1 cellular context compared by ENCODE assay signal in genomic region chr3:136196401-136197158, GRCh38.
A peak's percentile ranks its signal among the peaks of the same experiment; 100 is the strongest.
TF ChIP-seq lines count a peak whose summit lies in the region.

No MANE protein-coding gene starts in this region.

TF ChIP-seq in HepG2, 621 proteins besides CTCF, POLR2A, EP300 and RAD21 (continued from another document and continues in another):
- TF ChIP-seq BATF2 (CRISPR knock-in tag; IDR thresholded peaks at IDR 0.05) (peak; percentile 97; the same call in 1 of the 2 replicates), NFKB2 (CRISPR knock-in tag; IDR thresholded peaks at IDR 0.05; ENCODE audit: borderline replicate concordance) (peak; percentile 99), ZNF235 (CRISPR knock-in tag; IDR thresholded peaks at IDR 0.05; ENCODE audit: borderline replicate concordance) (peak; percentile 71), CREB1 (IDR thresholded peaks at IDR 0.05) (peak; percentile 13; the same call in 1 of the 2 replicates), CREB1 (CRISPR knock-in tag; IDR thresholded peaks at IDR 0.05) (no peak), ZNF792 (CRISPR knock-in tag; IDR thresholded peaks at IDR 0.05) (no peak; the same call in 1 of the 2 replicates), CSRNP1 (CRISPR knock-in tag; IDR thresholded peaks at IDR 0.05) (peak; percentile 98), ATF1 (CRISPR knock-in tag; IDR thresholded peaks at IDR 0.05) (no peak), DR1 (CRISPR knock-in tag; IDR thresholded peaks at IDR 0.05) (peak; percentile 92), ZKSCAN1 (IDR thresholded peaks at IDR 0.05; ENCODE audit: low read length) (no peak), AGO2 (optimal IDR thresholded peaks at IDR 0.05; ENCODE audit: low read depth, low read length) (peak; percentile 96), ZSCAN21 (CRISPR knock-in tag; IDR thresholded peaks at IDR 0.05; ENCODE audit: borderline replicate concordance) (peak; percentile 96), POLR2AphosphoS5 (IDR thresholded peaks at IDR 0.05; ENCODE audit: low read depth, low read length) (peak; percentile 71), HOXA5 (CRISPR knock-in tag; IDR thresholded peaks at IDR 0.05) (peak; percentile 97), ZNF563 (CRISPR knock-in tag; IDR thresholded peaks at IDR 0.05) (peak; percentile 99), ZNF552 (CRISPR knock-in tag; IDR thresholded peaks at IDR 0.05; ENCODE audit: borderline replicate concordance) (peak; percentile 97), NAIF1 (CRISPR knock-in tag; IDR thresholded peaks at IDR 0.05; ENCODE audit: borderline replicate concordance) (peak; percentile 94), TCF12 (IDR thresholded peaks at IDR 0.05) (no peak), TCF12 (CRISPR knock-in tag; IDR thresholded peaks at IDR 0.05) (peak; percentile 78), ZNF382 (CRISPR knock-in tag; IDR thresholded peaks at IDR 0.05; ENCODE audit: borderline replicate concordance) (no peak), FOXK1 (CRISPR knock-in tag; IDR thresholded peaks at IDR 0.05; ENCODE audit: borderline replicate concordance, low read depth) (peak; percentile 58; the same call in 1 of the 2 replicates), FLYWCH1 (CRISPR knock-in tag; IDR thresholded peaks at IDR 0.05) (0 out of 2 replicates have a peak, but pooled peaks have one; percentile 79), ZNF710 (CRISPR knock-in tag; IDR thresholded peaks at IDR 0.05; ENCODE audit: borderline replicate concordance) (peak; percentile 83; the same call in 1 of the 2 replicates), SPEN (CRISPR knock-in tag; IDR thresholded peaks at IDR 0.05; ENCODE audit: low read depth) (peak; percentile 95), ZBTB33 (CRISPR knock-in tag; IDR thresholded peaks at IDR 0.05) (peak; percentile 7; the same call in 1 of the 2 replicates), U2AF2 (IDR thresholded peaks at IDR 0.05; ENCODE audit: low read depth, low read length) (0 out of 2 replicates have a peak, but pooled peaks have one; percentile 32), DMTF1 (CRISPR knock-in tag; IDR thresholded peaks at IDR 0.05) (peak; percentile 30; the same call in 1 of the 2 replicates), PHF21A (CRISPR knock-in tag; IDR thresholded peaks at IDR 0.05) (peak; percentile 94), ZFP41 (CRISPR knock-in tag; IDR thresholded peaks at IDR 0.05; ENCODE audit: borderline replicate concordance) (peak; percentile 93), MED8 (CRISPR knock-in tag; IDR thresholded peaks at IDR 0.05; ENCODE audit: insufficient replicate concordance) (peak; percentile 97), ZNF549 (CRISPR knock-in tag; IDR thresholded peaks at IDR 0.05) (peak; percentile 93; the same call in 1 of the 2 replicates), RAD51 (IDR thresholded peaks at IDR 0.05; ENCODE audit: borderline replicate concordance) (0 out of 2 replicates have a peak, but pooled peaks have one; percentile 13), AFF4 (CRISPR knock-in tag; IDR thresholded peaks at IDR 0.05) (peak; percentile 88; the same call in 1 of the 2 replicates), MTA1 (CRISPR knock-in tag; IDR thresholded peaks at IDR 0.05; ENCODE audit: borderline replicate concordance) (peak; percentile 95), ZNF784 (CRISPR knock-in tag; IDR thresholded peaks at IDR 0.05; ENCODE audit: borderline replicate concordance) (peak; percentile 88; the same call in 1 of the 2 replicates), E2F2 (CRISPR knock-in tag; IDR thresholded peaks at IDR 0.05; ENCODE audit: borderline replicate concordance) (peak; percentile 83; the same call in 1 of the 2 replicates), NFYC (CRISPR knock-in tag; IDR thresholded peaks at IDR 0.05) (peak; percentile 39)
